Comparison of ENCODE assay signal across 9 cellular contexts in genomic region chr17:42266918-42267766, GRCh38. TPM values are rescaled to one million over a fixed set of nuclear protein-coding genes. Genes with fewer than 3 reads are reported as not detected.
DNase-seq lines count a peak whose midpoint lies in the region; ATAC-seq and TF ChIP-seq lines count a peak whose summit lies in the region.
"Had no signal": no experiment of that assay in that cellular context is flagged by ENCODE, and none has a peak within 500 bp of the region (broad histone marks: within the 10 kb centered on the region; RNA-seq: fewer than 3 reads in every experiment).

No MANE protein-coding gene starts in this region.

- H3K4me3 ChIP-seq in skeletal muscle tissue (ENCODE audit: low read length in 3 of 3), result no peak overlapping the region

- ATAC-seq in GM19324 (IDR thresholded peaks at IDR 0.05; ENCODE audit: low FRiP score, unreplicated experiment), result no peak

- no peaks in the 10 kb centered on the region for H3K36me3 ChIP-seq in skeletal muscle tissue (ENCODE audit: control insufficient read depth in 3 of 3, insufficient read depth in 3 of 3, low read length in 3 of 3)

- TF ChIP-seq CTCF in chondrocyte (IDR thresholded peaks at IDR 0.05), result no peak

- DNase-seq in HEK293T (ENCODE audit: extremely low spot score) (no peak), chondrocyte (ENCODE audit: low spot score) (no peak), NCI-H510A treated with DMSO at 0.1 percent for 48 hours (lab: John Stamatoyannopoulos, UW) (no peak), COR-L47 (lab: John Stamatoyannopoulos, UW) (no peak), SKM-1 treated with dmso at 0.1 percent for 144 hours (lab: John Stamatoyannopoulos, UW; ENCODE audit: unreplicated experiment) (no peak)
- DNase-seq: NCI-H1436 had no signal

- peak overlapping the region; percentile 16 for H3K27ac ChIP-seq in skeletal muscle tissue (ENCODE audit: low read depth, low read length)

- H3K27me3 Mint-ChIP-seq in T-helper 1 cell treated with Interleukin-12 subunit alpha and Interleukin-12 subunit beta and Interleukin-4 antibody, amounts not matched to agents 30 μg/mL and 1 μg/mL, for 36 hours (ENCODE audit: low read depth), result no peaks in the 10 kb centered on the region
- H3K27me3 Mint-ChIP-seq in chondrocyte (ENCODE audit: low read depth), result no peaks in the 10 kb centered on the region

- H3K9me3 Mint-ChIP-seq in T-helper 1 cell treated with Interleukin-12 subunit alpha and Interleukin-12 subunit beta and Interleukin-4 antibody, amounts not matched to agents 30 μg/mL and 1 μg/mL, for 36 hours, result no peaks in the 10 kb centered on the region
- no peaks in the 10 kb centered on the region for H3K9me3 Mint-ChIP-seq in chondrocyte (ENCODE audit: low read depth)

- peaks cover 44% of the 10 kb centered on the region for H3K4me1 Mint-ChIP-seq in T-helper 1 cell treated with Interleukin-12 subunit alpha and Interleukin-12 subunit beta and Interleukin-4 antibody, amounts not matched to agents 30 μg/mL and 1 μg/mL, for 36 hours (ENCODE audit: low read depth)
- H3K4me1 Mint-ChIP-seq in chondrocyte (ENCODE audit: low read depth), result peaks cover 35% of the 10 kb centered on the region

- H3K36me3 Mint-ChIP-seq in T-helper 1 cell treated with Interleukin-12 subunit alpha and Interleukin-12 subunit beta and Interleukin-4 antibody, amounts not matched to agents 30 μg/mL and 1 μg/mL, for 36 hours (ENCODE audit: low read depth), result peaks cover 8% of the 10 kb centered on the region
- H3K36me3 Mint-ChIP-seq in chondrocyte (ENCODE audit: low read depth), result peaks cover 1% of the 10 kb centered on the region

- POLR2A ChIA-PET in HEK293T (lab: Yijun Ruan, JAX), result interaction anchor here (0.7 to 1.0 kb wide), 2 partner anchors 8 to 11 kb away, joined by 3 to 4 read pairs; partner anchors contain the start of gene STAT5B

- H3K4me1 ChIP-seq in skeletal muscle tissue (ENCODE audit: control insufficient read depth in 3 of 3, insufficient read depth in 3 of 3, low read length in 3 of 3), result peaks cover 6 to 9% (median 6%) of the 10 kb centered on the region in 3 donors

- H3K4me3 Mint-ChIP-seq in T-helper 1 cell treated with Interleukin-12 subunit alpha and Interleukin-12 subunit beta and Interleukin-4 antibody, amounts not matched to agents 30 μg/mL and 1 μg/mL, for 36 hours, result no peak overlapping the region
- no peak overlapping the region for H3K4me3 Mint-ChIP-seq in chondrocyte (ENCODE audit: unreplicated experiment)

- CTCF ChIA-PET in HEK293T (lab: Yijun Ruan, JAX), result no interaction called here

- peak overlapping the region; percentile 89 for H3K27ac Mint-ChIP-seq in T-helper 1 cell treated with Interleukin-12 subunit alpha and Interleukin-12 subunit beta and Interleukin-4 antibody, amounts not matched to agents 30 μg/mL and 1 μg/mL, for 36 hours
- H3K27ac Mint-ChIP-seq in chondrocyte (ENCODE audit: unreplicated experiment), result peak overlapping the region; percentile 17

- H3K9ac ChIP-seq in skeletal muscle tissue (ENCODE audit: low read depth in 1 of 3, low read length in 3 of 3), result no peak overlapping the region

- H3K27me3 ChIP-seq in skeletal muscle tissue (ENCODE audit: control insufficient read depth in 3 of 3, insufficient read depth in 3 of 3, low read length in 3 of 3), result no peaks in the 10 kb centered on the region

- no peaks in the 10 kb centered on the region for H3K9me3 ChIP-seq in skeletal muscle tissue (ENCODE audit: control insufficient read depth in 3 of 3, low read length in 3 of 3)

TF ChIP-seq in HEK293T, 16 proteins besides CTCF, POLR2A, EP300 and RAD21:
- TF ChIP-seq PKNOX1 (IDR thresholded peaks at IDR 0.05) (peak; percentile 88), FOXK2 (IDR thresholded peaks at IDR 0.05) (no peak)

RNA-seq across cellular contexts. Expression of gene STAT5B, which starts 9.0 kb away (rescaled TPM):
- 29.5 to 32.8 TPM (median 31.0 TPM) in 3 replicates for total RNA-seq in chondrocyte
- total RNA-seq in skeletal muscle tissue, result 31.3 TPM

RNA-seq across cellular contexts. Expression of gene STAT5A, which starts 21.2 kb away (rescaled TPM):
- total RNA-seq in chondrocyte (12.2 to 17.6 TPM (median 14.3 TPM) in 3 replicates), skeletal muscle tissue (18.3 TPM)
